8 cellular contexts compared by ENCODE assay signal in the genomic region with DNA sequence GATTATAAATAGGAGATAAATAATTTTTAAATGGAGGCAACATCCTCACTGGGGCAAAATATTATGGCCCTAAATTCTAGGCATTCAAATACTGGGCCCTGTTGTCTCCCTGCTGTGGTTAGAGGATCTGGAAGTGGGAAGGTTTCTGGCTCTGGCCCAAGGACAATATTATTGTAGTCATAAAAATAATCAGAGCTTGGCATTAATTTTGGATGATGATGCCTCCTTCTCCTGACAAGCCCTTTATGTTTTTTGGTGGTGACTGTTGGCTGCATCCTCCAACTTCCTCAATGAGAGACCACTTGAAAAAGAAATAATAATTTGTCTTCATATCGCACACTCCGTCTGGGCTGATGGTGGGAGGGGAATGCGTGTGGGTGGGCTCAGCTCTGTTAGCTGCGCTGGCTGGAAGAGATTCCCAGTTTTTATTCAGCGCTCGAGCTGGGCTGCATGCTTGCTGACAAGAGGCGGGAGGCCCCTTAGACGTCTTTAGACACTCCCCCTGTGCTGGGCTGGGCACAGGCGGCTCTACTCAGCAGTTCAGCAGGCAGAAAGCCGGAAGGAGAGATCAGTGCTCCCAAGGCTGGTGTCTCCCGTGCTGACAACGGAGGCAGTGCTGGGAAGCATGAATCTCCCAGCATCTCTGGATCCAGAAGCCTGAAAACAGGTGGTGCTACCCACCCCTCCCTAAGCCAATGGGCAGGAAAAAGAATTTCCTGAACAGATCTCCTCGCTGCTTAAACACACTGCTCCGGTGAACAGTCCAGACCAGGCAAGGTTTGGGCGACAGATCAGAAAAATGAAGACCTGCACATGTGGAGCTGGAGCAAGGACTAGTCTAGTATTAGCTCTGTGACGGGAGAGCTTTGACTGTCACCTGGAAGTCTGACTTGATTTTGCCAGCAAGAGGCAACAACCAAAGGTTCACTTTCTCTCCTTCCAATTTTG.
DNase-seq lines count a peak whose midpoint lies in the region; ATAC-seq and TF ChIP-seq lines count a peak whose summit lies in the region.

No MANE protein-coding gene starts in this region.

- H3K36me3 ChIP-seq in osteoblast (ENCODE audit: insufficient read depth, low read length) = no peaks in the 10 kb centered on the region

- no peaks in the 10 kb centered on the region for H3K79me2 ChIP-seq in osteoblast (ENCODE audit: insufficient read depth, low read length)

- peaks cover 15% of the 10 kb centered on the region for H3K27me3 ChIP-seq in osteoblast (ENCODE audit: insufficient read depth, low read length)

- no peak overlapping the region; the same call in 1 of the 2 replicates for H3K4me3 ChIP-seq in GM12865 (ENCODE audit: low read depth, low read length)
- H3K4me3 ChIP-seq in osteoblast (ENCODE audit: insufficient read depth, low read length) = peak overlapping the region; percentile 36

- peak overlapping the region; percentile 34 for H2AFZ ChIP-seq in osteoblast (ENCODE audit: low read length)

- DNase-seq in GM12865 (ENCODE audit: low read depth) = peak; percentile 26
- peak; percentile 1 for DNase-seq in NCI-H82 treated with DMSO at 0.1 percent for 48 hours (lab: John Stamatoyannopoulos, UW; ENCODE audit: unreplicated experiment)
- peak; percentile 10 for DNase-seq in fibroblast of peridontal ligament (ENCODE audit: extremely low read depth)
- DNase-seq in osteoblast (ENCODE audit: insufficient read length, low spot score, missing footprints) = peak; percentile 82
- no peak for DNase-seq in NK-92 treated with Interleukin-12 subunit alpha and Interleukin-12 subunit beta, amount 100 ng/mL, for 24 hours (lab: John Stamatoyannopoulos, UW)
- no peak for DNase-seq in activated T-cell treated with anti-CD3 and anti-CD28 coated beads, Interleukin-2, amount 50 U/mL, for 1 hour

- H3K27ac ChIP-seq in osteoblast (ENCODE audit: low read depth, low read length) = no peak overlapping the region

- H4K20me1 ChIP-seq in osteoblast (ENCODE audit: insufficient read depth, low read length) = no peaks in the 10 kb centered on the region

- ATAC-seq in HG03097 (IDR thresholded peaks at IDR 0.05; ENCODE audit: low FRiP score, unreplicated experiment) (no peak), HG02884 (IDR thresholded peaks at IDR 0.05; ENCODE audit: unreplicated experiment) (no peak)

- peaks cover 15% of the 10 kb centered on the region for H3K4me1 ChIP-seq in osteoblast (ENCODE audit: insufficient read depth, low read length)

- no peak for TF ChIP-seq CTCF in GM12865 (IDR thresholded peaks at IDR 0.05; ENCODE audit: insufficient read depth, low read depth, low read length, missing control alignments)
- no peak for TF ChIP-seq CTCF in osteoblast (IDR thresholded peaks at IDR 0.05; ENCODE audit: extremely low read depth, low read depth, low read length)

- no peaks in the 10 kb centered on the region for H3K9me3 ChIP-seq in osteoblast (ENCODE audit: low read depth, low read length)

- peak overlapping the region; percentile 65 for H3K4me2 ChIP-seq in osteoblast (ENCODE audit: insufficient read depth, low read length)

Comparison
In these comparisons a context has a peak if more than half of its experiments do, and no peak if none do; other contexts are left out.
1. DNase-seq: peak in GM12865 (single experiment), NCI-H82 treated with DMSO at 0.1 percent for 48 hours (single experiment), fibroblast of peridontal ligament (single experiment) and osteoblast (single experiment); none in NK-92 treated with Interleukin-12 subunit alpha and Interleukin-12 subunit beta, amount 100 ng/mL, for 24 hours (single experiment) and activated T-cell treated with anti-CD3 and anti-CD28 coated beads, Interleukin-2, amount 50 U/mL, for 1 hour (single experiment).